ENCODE assay signal across 26 cellular contexts in genomic region chr7:2750054-2750453, GRCh38.
DNase-seq lines count a peak whose midpoint lies in the region; ATAC-seq and TF ChIP-seq lines count a peak whose summit lies in the region.
"Had no signal": no experiment of that assay in that cellular context is flagged by ENCODE, and none has a peak within 500 bp of the region (broad histone marks: within the 10 kb centered on the region; RNA-seq: fewer than 3 reads in every experiment).

No MANE protein-coding gene starts in this region.

- H2BK120ac ChIP-seq in mesenchymal stem cell (ENCODE audit: low read depth, low read length), result no peak overlapping the region

- ATAC-seq in SK-N-SH treated with all-trans-retinoic acid at 6 μM for 48 hours, result peak; percentile 82
- ATAC-seq in HG02852 (IDR thresholded peaks at IDR 0.05; ENCODE audit: unreplicated experiment), result no peak
- ATAC-seq in HG02588 (IDR thresholded peaks at IDR 0.05; ENCODE audit: unreplicated experiment), result no peak
- ATAC-seq in GM21390 (IDR thresholded peaks at IDR 0.05; ENCODE audit: unreplicated experiment), result no peak
- ATAC-seq: lower lobe of right lung, pancreas, Right ventricle myocardium inferior had no signal

- H3K79me1 ChIP-seq in mesenchymal stem cell (replicated peaks; ENCODE audit: low read length, poor library complexity, severe bottlenecking), result peaks cover 18% of the 10 kb centered on the region

- H3K27ac ChIP-seq in mesenchymal stem cell (ENCODE audit: low read length, poor library complexity, severe bottlenecking), result peak overlapping the region; percentile 15
- H3K27ac ChIP-seq: C4-2B, colonic mucosa, epithelial cell of prostate, lower lobe of right lung, pancreas, upper lobe of left lung, WERI-Rb-1 had no signal

- H3K4me2 ChIP-seq in mesenchymal stem cell (ENCODE audit: low read length, poor library complexity, severe bottlenecking), result no peak overlapping the region

- WGBS in mesenchymal stem cell, result 11% methylated on average over 5 of the region's 5 CpGs

- H4K8ac ChIP-seq in mesenchymal stem cell (ENCODE audit: low read length), result no peak overlapping the region

- no peak overlapping the region for H2BK5ac ChIP-seq in mesenchymal stem cell (ENCODE audit: low read depth, low read length, poor library complexity, severe bottlenecking)

- H3K4me1 ChIP-seq in mesenchymal stem cell (ENCODE audit: control insufficient read depth, insufficient read depth, low read depth, low read length), result peaks cover 2% of the 10 kb centered on the region
- H3K4me1 ChIP-seq: colonic mucosa, lower lobe of right lung had no signal

- H3K4me3 ChIP-seq in mesenchymal stem cell (ENCODE audit: insufficient read depth in 1 of 2, low read depth in 1 of 2, low read length in 2 of 2), result no peak overlapping the region
- H3K4me3 ChIP-seq: colonic mucosa, lower lobe of right lung, pancreas, upper lobe of left lung had no signal

- H3K23ac ChIP-seq in mesenchymal stem cell (ENCODE audit: low read length in 2 of 2), result no peak overlapping the region

- H2AK5ac ChIP-seq in mesenchymal stem cell (ENCODE audit: low read length, severe bottlenecking), result peak overlapping the region; percentile 37

- DNase-seq in D341Med (ENCODE audit: low spot score), result peak; percentile 20
- peak; percentile 27 for DNase-seq in HCEC 1CT
- DNase-seq in mesenchymal stem cell, result peak; percentile 62
- DNase-seq: activated CD4-positive, alpha-beta T cell treated with anti-CD3 and anti-CD28 coated beads, Interleukin-2, amount 10 ng/mL, durations not matched to agents 24 days and 14 days; activated naive CD4-positive, alpha-beta T cell treated with anti-CD3 and anti-CD28 coated beads, Interleukin-2, amount 10 ng/mL, durations not matched to agents 7 days and 5 days; activated T-cell treated with anti-CD3 and anti-CD28 coated beads, Interleukin-2, amount 50 U/mL, for 48 hours; colonic mucosa; DND-41; effector CD8-positive, alpha-beta T cell; GOT3; lower lobe of right lung; NCI-H1694; NCI-H2171; NCI-H510A; pancreas; stimulated activated CD4-positive, alpha-beta T cell treated with anti-CD3 and anti-CD28 coated beads, Interleukin-4, amount 100 ng/mL, for 1 hour; T-helper 9 cell; upper lobe of left lung; WERI-Rb-1 had no signal

- H3K18ac ChIP-seq in mesenchymal stem cell (ENCODE audit: low read depth in 1 of 2, low read length in 2 of 2), result peak overlapping the region in 1 of 2 experiments; percentile 30

- no peak overlapping the region for H3K14ac ChIP-seq in mesenchymal stem cell (ENCODE audit: low read length in 2 of 2)

- H4K91ac ChIP-seq in mesenchymal stem cell (ENCODE audit: low read length), result no peak overlapping the region

- no peak overlapping the region for H2BK15ac ChIP-seq in mesenchymal stem cell (ENCODE audit: low read depth, poor library complexity, severe bottlenecking)

- no peak overlapping the region for H3K4ac ChIP-seq in mesenchymal stem cell (ENCODE audit: low read depth in 1 of 2, low read length in 2 of 2)

- no peak overlapping the region for H2AFZ ChIP-seq in mesenchymal stem cell (ENCODE audit: low read depth, low read length)

- no peak overlapping the region for H2BK12ac ChIP-seq in mesenchymal stem cell (ENCODE audit: low read length in 2 of 2)

- no peaks in the 10 kb centered on the region for H3K27me3 ChIP-seq in mesenchymal stem cell (ENCODE audit: control insufficient read depth in 1 of 2, insufficient read depth in 1 of 2, low read length in 2 of 2)
- H3K27me3 ChIP-seq: colonic mucosa, pancreas, upper lobe of left lung had no signal

- H3K9ac ChIP-seq in mesenchymal stem cell (ENCODE audit: low read length), result no peak overlapping the region

- no peaks in the 10 kb centered on the region for H3K9me3 ChIP-seq in mesenchymal stem cell (ENCODE audit: control insufficient read depth, low read length)
- H3K9me3 ChIP-seq: colonic mucosa, lower lobe of right lung, pancreas, upper lobe of left lung had no signal

- no peaks in the 10 kb centered on the region for H3K36me3 ChIP-seq in mesenchymal stem cell (ENCODE audit: control insufficient read depth in 1 of 2, insufficient read depth in 2 of 2, low read depth in 1 of 2, low read length in 2 of 2)
- H3K36me3 ChIP-seq: colonic mucosa, lower lobe of right lung, pancreas, upper lobe of left lung, WERI-Rb-1 had no signal

TF ChIP-seq in SK-N-SH treated with all-trans-retinoic acid at 6 μM for 48 hours, 23 proteins besides CTCF, POLR2A, EP300 and RAD21:
- no peak for TF ChIP-seq OSR1 (CRISPR knock-in tag; IDR thresholded peaks at IDR 0.05)
- no peak for TF ChIP-seq CSDC2 (CRISPR knock-in tag; IDR thresholded peaks at IDR 0.05)
- no peak for TF ChIP-seq ARNTL (CRISPR knock-in tag; IDR thresholded peaks at IDR 0.05; ENCODE audit: borderline replicate concordance, low read depth)
- no peak for TF ChIP-seq ZNF565 (CRISPR knock-in tag; conservative IDR thresholded peaks at IDR 0.05; ENCODE audit: low read depth)
- TF ChIP-seq ZFP3 (CRISPR knock-in tag; IDR thresholded peaks at IDR 0.05), result no peak
- TF ChIP-seq ZC3H10 (CRISPR knock-in tag; IDR thresholded peaks at IDR 0.05), result no peak
- TF ChIP-seq GLIS3 (CRISPR knock-in tag; IDR thresholded peaks at IDR 0.05), result no peak
- TF ChIP-seq ISL1 (CRISPR knock-in tag; IDR thresholded peaks at IDR 0.05), result no peak
TF ChIP-seq in SK-N-SH treated with all-trans-retinoic acid at 6 μM for 48 hours: peak in this region for 0.
